ENCODE assay signal across 23 cellular contexts in the genomic region with DNA sequence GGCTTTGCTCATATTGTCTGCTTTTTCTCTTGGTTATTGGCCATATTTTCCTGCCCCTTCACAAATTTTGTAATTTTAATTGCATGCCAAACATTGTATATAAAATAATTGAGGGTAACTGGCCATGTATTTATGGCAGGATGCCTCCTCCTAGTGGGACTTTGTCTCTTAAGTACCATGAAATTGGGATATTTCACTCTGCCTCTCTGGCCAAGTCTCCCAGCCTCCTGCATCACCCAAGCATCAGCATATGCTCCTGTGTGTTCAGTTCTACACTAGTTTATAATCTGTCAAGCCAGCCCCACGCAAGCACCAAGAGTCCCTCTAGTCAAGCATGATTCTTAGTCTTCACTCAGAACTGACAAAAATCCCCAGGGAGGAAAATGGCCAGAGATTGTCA. TPM values are rescaled to one million over a fixed set of nuclear protein-coding genes. Genes with fewer than 3 reads are reported as not detected.
DNase-seq lines count a peak whose midpoint lies in the region; ATAC-seq, FAIRE-seq and TF ChIP-seq lines count a peak whose summit lies in the region.
"Had no signal": no experiment of that assay in that cellular context is flagged by ENCODE, and none has a peak within 500 bp of the region (broad histone marks: within the 10 kb centered on the region; RNA-seq: fewer than 3 reads in every experiment).

No MANE protein-coding gene starts in this region.

- H3K4me1 ChIP-seq in Panc1 (ENCODE audit: control insufficient read depth, insufficient read depth, low read length), result peaks cover 45% of the 10 kb centered on the region

- CTCF ChIA-PET in Panc1 (lab: Charles Lee), result no interaction called here

- H3K4me3 ChIP-seq in Panc1 (ENCODE audit: low read depth in 2 of 2, low read length in 2 of 2), result no peak overlapping the region
- no peak overlapping the region for H3K4me3 ChIP-seq in astrocyte of the spinal cord (ENCODE audit: low read depth, low read length)
- H3K4me3 ChIP-seq: GM12878, HAP-1 had no signal

- no peak for ATAC-seq in Panc1
- ATAC-seq in HG03045 (IDR thresholded peaks at IDR 0.05; ENCODE audit: unreplicated experiment), result no peak
- ATAC-seq in GM19023 (IDR thresholded peaks at IDR 0.05; ENCODE audit: unreplicated experiment), result no peak
- ATAC-seq in HG03432 (IDR thresholded peaks at IDR 0.05; ENCODE audit: unreplicated experiment), result no peak
- ATAC-seq: GM12878 had no signal

- intact Hi-C loops in Panc1 (cut with micrococcal nuclease; ENCODE audit: unreplicated experiment), result no loop called here

- H3K27me3 ChIP-seq in Panc1 (ENCODE audit: control insufficient read depth, insufficient read depth, low read length), result no peaks in the 10 kb centered on the region
- H3K27me3 ChIP-seq: BE2C had no signal

- H3K9me3 ChIP-seq in Panc1 (ENCODE audit: control insufficient read depth, insufficient read depth, low read depth, low read length), result no peaks in the 10 kb centered on the region
- H3K9me3 ChIP-seq: BE2C, HAP-1 had no signal

- FAIRE-seq in GM12891 (lab: Jason Lieb, UNC), result peak; percentile 16
- FAIRE-seq: GM12878, GM18507, HTR-8/SVneo had no signal

- no peaks in the 10 kb centered on the region for H3K36me3 ChIP-seq in Panc1 (ENCODE audit: control insufficient read depth, insufficient read depth, low read length)
- H3K36me3 ChIP-seq: BE2C, HAP-1 had no signal

- H3K27ac ChIP-seq in Panc1 (ENCODE audit: low read length), result peak overlapping the region; percentile 98

- DNase-seq in GM12891 (ENCODE audit: insufficient read length, low spot score) (no peak), Panc1 (ENCODE audit: low read depth, low spot score) (no peak), astrocyte of the spinal cord (ENCODE audit: low read depth, low spot score) (peak; percentile 22)
- DNase-seq: ACHN; BE2C; C1 segment of cervical spinal cord; CD4-positive, CD25-positive, alpha-beta regulatory T cell; CD8-positive, alpha-beta memory T cell; COR-L47; DMS 273 treated with DMSO at 0.1 percent for 48 hours; DMS53; DND-41; EL; IMR-90; KBM-7 had no signal

- in situ Hi-C loops in Panc1 (cut with HindIII; ENCODE audit: low pct_unique_long_range_greater_than_20kb, low sequenced_read_pairs), result no loop called here
- in situ Hi-C loops in astrocyte of the spinal cord (cut with HindIII; ENCODE audit: low sequenced_read_pairs), result no loop called here

- TF ChIP-seq CTCF in Panc1 (IDR thresholded peaks at IDR 0.05), result peak; percentile 31
- TF ChIP-seq CTCF in astrocyte of the spinal cord (IDR thresholded peaks at IDR 0.05; ENCODE audit: low read depth, low read length), result no peak

- TF ChIP-seq EP300 in Ishikawa (IDR thresholded peaks at IDR 0.05; ENCODE audit: borderline replicate concordance), result no peak

- TF ChIP-seq POLR2A in GM12891 (IDR thresholded peaks at IDR 0.05; ENCODE audit: low read depth, low read length), result no peak

- TF ChIP-seq RAD21 in Ishikawa (IDR thresholded peaks at IDR 0.05; ENCODE audit: low read depth), result 0 out of 2 replicates have a peak, but pooled peaks have one; percentile 3

- BruUV-seq in Panc1 (replicated peaks; lab: Mats Ljungman, UMichigan), result no TSS peak

- POLR2A ChIA-PET in Panc1 (lab: Charles Lee), result interaction anchor here (0.6 kb wide), 1 partner anchor 28 kb away, joined by 5 read pairs; no protein-coding TSS in a partner anchor

TF ChIP-seq in GM12891, 5 proteins besides CTCF, POLR2A, EP300 and RAD21:
- no peak for TF ChIP-seq POLR2AphosphoS5 (IDR thresholded peaks at IDR 0.05; ENCODE audit: low read depth, low read length)

TF ChIP-seq in Ishikawa, 13 proteins besides CTCF, POLR2A, EP300 and RAD21:
- TF ChIP-seq NFIC (IDR thresholded peaks at IDR 0.05) (no peak), TCF12 (IDR thresholded peaks at IDR 0.05; ENCODE audit: low read depth) (no peak), TEAD4 (IDR thresholded peaks at IDR 0.05) (no peak), CREB1 (IDR thresholded peaks at IDR 0.05; ENCODE audit: low read depth) (no peak), REST (IDR thresholded peaks at IDR 0.05; ENCODE audit: low read depth) (no peak), CEBPB (IDR thresholded peaks at IDR 0.05) (no peak)

RNA-seq across cellular contexts. Expression of gene FHIP2A, which starts 44.2 kb away (rescaled TPM):
- polyA plus RNA-seq in GM12891 (2012; ENCODE audit: low read depth, missing spikeins), result 7.5 TPM
- total RNA-seq in Panc1 (2021; ENCODE audit: unreplicated experiment), result 32.6 TPM
- polyA plus RNA-seq in Panc1 (2012; ENCODE audit: insufficient read length), result 13.2 TPM
